15 cellular contexts compared by ENCODE assay signal in genomic region chr12:131817241-131817640, GRCh38. TPM values are rescaled to one million over a fixed set of nuclear protein-coding genes. Genes with fewer than 3 reads are reported as not detected.
A peak's percentile ranks its signal among the peaks of the same experiment; 100 is the strongest.
DNase-seq lines count a peak whose midpoint lies in the region; ATAC-seq and TF ChIP-seq lines count a peak whose summit lies in the region.
"Had no signal": no experiment of that assay in that cellular context is flagged by ENCODE, and none has a peak within 500 bp of the region (broad histone marks: within the 10 kb centered on the region; RNA-seq: fewer than 3 reads in every experiment).

No MANE protein-coding gene starts in this region.

- H4K91ac ChIP-seq in neuronal stem cell (ENCODE audit: low read depth, low read length, poor library complexity), result no peak overlapping the region

- WGBS in neuronal stem cell (ENCODE audit: extremely low coverage in 2 of 2, insufficient read length in 2 of 2, insufficient replicate concordance in 1 of 2), 2 donors, result no CpG with 5 or more reads among the region's 19 CpGs
- WGBS in stomach, 5 donors, result 86 to 89% (median 87%) methylated on average over 19 of the region's 19 CpGs

- H3K4me2 ChIP-seq in neuronal stem cell (ENCODE audit: insufficient read depth, low read length, poor library complexity, severe bottlenecking), result no peak overlapping the region

- no peak overlapping the region for H2BK12ac ChIP-seq in neuronal stem cell (ENCODE audit: low read length)

- H2BK15ac ChIP-seq in neuronal stem cell (ENCODE audit: low read length), result no peak overlapping the region

- H3K36me3 ChIP-seq in neuronal stem cell (replicated peaks in 1 of 2; ENCODE audit: control insufficient read depth in 2 of 2, insufficient read depth in 2 of 2, low read length in 2 of 2), result no peaks in the 10 kb centered on the region
- no peaks in the 10 kb centered on the region for H3K36me3 ChIP-seq in stomach

- no peak overlapping the region for H4K8ac ChIP-seq in neuronal stem cell (ENCODE audit: low read depth, low read length)

- CTCF ChIA-PET in WTC11 (lab: Charles Lee), result interaction anchor here (0.6 to 0.8 kb wide), 2 partner anchors 20 to 76 kb away, joined by 3 read pairs; no protein-coding TSS in a partner anchor

- POLR2A ChIA-PET in WTC11 (lab: Charles Lee), result no interaction called here

- intact Hi-C loops in Right ventricle myocardium inferior (cut with DNase I), result no loop called here
- intact Hi-C loops in cardiac septum (cut with DNase I), result no loop called here
- intact Hi-C loops in stomach (cut with DNase I; ENCODE audit: low total_unique reads), result no loop called here

- H3K79me1 ChIP-seq in neuronal stem cell (ENCODE audit: low read depth, low read length), result no peaks in the 10 kb centered on the region

- H3K27me3 Mint-ChIP-seq in WTC11 (ENCODE audit: low read depth), result no peaks in the 10 kb centered on the region
- peaks cover 3% of the 10 kb centered on the region for H3K27me3 Mint-ChIP-seq in activated T-cell treated with anti-CD3 and anti-CD28 coated beads, Interleukin-2, amount 50 U/mL, for 4 hours (ENCODE audit: low read depth)
- H3K27me3 Mint-ChIP-seq: CD4-positive, alpha-beta T cell had no signal

- no peak for TF ChIP-seq EP300 in stomach (IDR thresholded peaks at IDR 0.05)

- TF ChIP-seq CTCF in WTC11 (IDR thresholded peaks at IDR 0.05) (no peak), stomach (IDR thresholded peaks at IDR 0.05) (no peak)

- TF ChIP-seq POLR2A in stomach (IDR thresholded peaks at IDR 0.05), result no peak

- peaks cover 5% of the 10 kb centered on the region for H3K4me1 Mint-ChIP-seq in WTC11
- H3K4me1 Mint-ChIP-seq in activated T-cell treated with anti-CD3 and anti-CD28 coated beads, Interleukin-2, amount 50 U/mL, for 4 hours (ENCODE audit: low read depth), result no peaks in the 10 kb centered on the region

- no peak overlapping the region for H2AK5ac ChIP-seq in neuronal stem cell (ENCODE audit: low read depth, low read length)

- no peak overlapping the region for H2BK120ac ChIP-seq in neuronal stem cell (ENCODE audit: low read depth, low read length)

- H3K14ac ChIP-seq in neuronal stem cell (ENCODE audit: low read length), result no peak overlapping the region

- peak overlapping the region; percentile 11; the same call in 1 of the 2 replicates for H3K27ac Mint-ChIP-seq in WTC11
- H3K27ac Mint-ChIP-seq: CD4-positive, alpha-beta T cell; HFFc6 had no signal

- H2BK5ac ChIP-seq in neuronal stem cell (ENCODE audit: low read length), result no peak overlapping the region

- no peak for ATAC-seq in Right ventricle myocardium inferior
- ATAC-seq in WTC11, result no peak
- ATAC-seq in activated T-cell treated with anti-CD3 and anti-CD28 coated beads, Interleukin-2, amount 50 U/mL, for 4 hours, result no peak
- ATAC-seq: K562 had no signal

- H3K4me1 ChIP-seq in neuronal stem cell (ENCODE audit: control insufficient read depth in 2 of 2, insufficient read depth in 1 of 2, low read depth in 1 of 2, low read length in 2 of 2), result no peaks in the 10 kb centered on the region
- no peaks in the 10 kb centered on the region for H3K4me1 ChIP-seq in stomach

- peak overlapping the region; percentile 45 for H2AFZ ChIP-seq in neuronal stem cell (ENCODE audit: low read length)

- H3K4ac ChIP-seq in neuronal stem cell (ENCODE audit: low read length), result no peak overlapping the region

- peak overlapping the region; percentile 49 for H3K18ac ChIP-seq in neuronal stem cell (ENCODE audit: low read length)

- no peak overlapping the region for H3K9ac ChIP-seq in neuronal stem cell (ENCODE audit: low read depth, low read length, poor library complexity)

- H3K9me3 ChIP-seq in neuronal stem cell (replicated peaks in 1 of 2; ENCODE audit: control insufficient read depth in 2 of 2, insufficient read depth in 1 of 2, low read depth in 1 of 2, low read length in 2 of 2) (peaks cover 0 to 4% of the 10 kb centered on the region in 2 donors), stomach (peaks cover 0 to 13% (median 9%) of the 10 kb centered on the region in 4 donors)

- H3K4me3 Mint-ChIP-seq in WTC11, result no peak overlapping the region
- H3K4me3 Mint-ChIP-seq in activated T-cell treated with anti-CD3 and anti-CD28 coated beads, Interleukin-2, amount 50 U/mL, for 4 hours, result no peak overlapping the region
- H3K4me3 Mint-ChIP-seq: CD4-positive, alpha-beta T cell; HFFc6 had no signal

- peaks cover 7% of the 10 kb centered on the region for H3K36me3 Mint-ChIP-seq in WTC11
- H3K36me3 Mint-ChIP-seq in activated T-cell treated with anti-CD3 and anti-CD28 coated beads, Interleukin-2, amount 50 U/mL, for 4 hours (ENCODE audit: insufficient read depth), result peaks cover 6% of the 10 kb centered on the region

- H3K23ac ChIP-seq in neuronal stem cell (ENCODE audit: low read depth, low read length, poor library complexity), result no peak overlapping the region

- H3K9me3 Mint-ChIP-seq in WTC11, result peaks cover 13% of the 10 kb centered on the region
- H3K9me3 Mint-ChIP-seq in activated T-cell treated with anti-CD3 and anti-CD28 coated beads, Interleukin-2, amount 50 U/mL, for 4 hours, result peaks cover 7% of the 10 kb centered on the region

- H3K27ac ChIP-seq in neuronal stem cell (replicated peaks; ENCODE audit: low read length) (no peak overlapping the region), stomach (no peak overlapping the region)
- H3K27ac ChIP-seq: 22Rv1 had no signal

- peak; percentile 22 for DNase-seq in Right ventricle myocardium inferior (ENCODE audit: missing footprints)
- no peak for DNase-seq in cardiac septum (ENCODE audit: low spot score)
- no peak for DNase-seq in WTC11 (ENCODE audit: low spot score)
- DNase-seq in neuronal stem cell (ENCODE audit: low spot score), result no peak
- no peak for DNase-seq in DMS53 (lab: John Stamatoyannopoulos, UW)
- no peak for DNase-seq in stomach
- no peak for DNase-seq in activated T-cell treated with anti-CD3 and anti-CD28 coated beads, Interleukin-2, amount 50 U/mL, for 4 hours
- DNase-seq: Calu3; CD4-positive, alpha-beta T cell; DMS79 treated with DMSO at 0.1 percent for 48 hours; EL; HCEC 1CT; HFFc6 had no signal

- H3K27me3 ChIP-seq in neuronal stem cell (ENCODE audit: control insufficient read depth in 3 of 3, insufficient read depth in 3 of 3, low read depth in 1 of 3, low read length in 3 of 3), result no peaks in the 10 kb centered on the region
- H3K27me3 ChIP-seq in stomach, result peaks cover 0 to 4% (median 0%) of the 10 kb centered on the region in 3 donors

- no peak overlapping the region for H3K4me3 ChIP-seq in neuronal stem cell (ENCODE audit: low read length in 2 of 2)
- no peak overlapping the region for H3K4me3 ChIP-seq in stomach
- H3K4me3 ChIP-seq: K562 had no signal

TF ChIP-seq in WTC11, 78 proteins besides CTCF, POLR2A, EP300 and RAD21:
- TF ChIP-seq CREB1 (CRISPR knock-in tag; IDR thresholded peaks at IDR 0.05) (no peak), CDX4 (CRISPR knock-in tag; IDR thresholded peaks at IDR 0.05; ENCODE audit: borderline replicate concordance) (no peak), FOXP4 (CRISPR knock-in tag; IDR thresholded peaks at IDR 0.05) (no peak), CBFB (CRISPR knock-in tag; IDR thresholded peaks at IDR 0.05; ENCODE audit: low read depth) (no peak), JUN (CRISPR knock-in tag; IDR thresholded peaks at IDR 0.05) (no peak), MXD4 (CRISPR knock-in tag; IDR thresholded peaks at IDR 0.05; ENCODE audit: borderline replicate concordance) (no peak), SOX15 (CRISPR knock-in tag; IDR thresholded peaks at IDR 0.05) (no peak)
TF ChIP-seq in WTC11: peak in this region for 0.

RNA-seq across cellular contexts. Expression of gene MMP17, which starts 11.0 kb away (rescaled TPM):
- total RNA-seq in Right ventricle myocardium inferior (0.73 TPM), cardiac septum (0.78 TPM), WTC11 (2021) (58.8 to 67.1 TPM (median 62.1 TPM) in 3 replicates), stomach (1 to 10 TPM in 3 of 5 donors, not detected in 2; 1.8 to 3.1 (median 2.2) TPM)
- polyA plus RNA-seq in neuronal stem cell (2013, experiment 1 of 2), result 4.2 TPM
- 3.8 TPM for polyA plus RNA-seq in neuronal stem cell (2013, experiment 2 of 2)
- polyA plus RNA-seq in stomach, result 1 to 10 TPM in 2 of 3 donors, under 1 TPM in 1; 0.46 to 2.7 (median 2.0) TPM
- total RNA-seq in activated T-cell treated with anti-CD3 and anti-CD28 coated beads, Interleukin-2, amount 50 U/mL, for 4 hours, result under 1 TPM; 0.28 to 0.92 (median 0.46) TPM

Comparison
In these comparisons a context has a peak if more than half of its experiments do, and no peak if none do; other contexts are left out.
1. RNA of gene MMP17, which starts 11.0 kb away (total RNA-seq): 58.8 to 67.1 TPM in WTC11; 1.8 to 3.1 TPM in stomach, 0.78 TPM in cardiac septum (single experiment), 0.73 TPM in Right ventricle myocardium inferior (single experiment) and 0.28 to 0.92 TPM in activated T-cell treated with anti-CD3 and anti-CD28 coated beads, Interleukin-2, amount 50 U/mL, for 4 hours; every median in the first group is over 10 times any median in the second.